1 cellular context compared by ENCODE assay signal in the genomic region with DNA sequence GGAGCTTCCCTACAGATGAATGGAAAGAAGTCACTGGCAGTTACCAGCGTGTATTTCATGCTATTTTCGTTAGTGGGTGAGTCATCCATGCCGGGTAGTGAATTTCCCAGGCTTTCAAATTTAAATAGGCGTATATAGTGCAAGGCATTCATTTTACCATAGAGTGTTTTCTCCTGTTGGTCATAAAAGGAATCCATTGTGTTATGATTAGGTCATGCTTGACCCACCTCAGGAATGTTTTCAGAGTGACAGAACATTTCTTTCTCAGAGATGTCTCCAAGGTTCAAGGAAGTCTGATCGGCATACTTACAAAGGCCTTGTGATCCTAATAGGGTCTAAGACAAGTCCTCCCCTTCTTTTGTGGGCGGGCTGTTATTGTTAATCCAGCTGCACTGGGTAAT.
TF ChIP-seq lines count a peak whose summit lies in the region.

No MANE protein-coding gene starts in this region.

TF ChIP-seq in SK-N-SH, 30 proteins besides CTCF, POLR2A, EP300 and RAD21 (continued from another document):
- TF ChIP-seq, protein P1, sequence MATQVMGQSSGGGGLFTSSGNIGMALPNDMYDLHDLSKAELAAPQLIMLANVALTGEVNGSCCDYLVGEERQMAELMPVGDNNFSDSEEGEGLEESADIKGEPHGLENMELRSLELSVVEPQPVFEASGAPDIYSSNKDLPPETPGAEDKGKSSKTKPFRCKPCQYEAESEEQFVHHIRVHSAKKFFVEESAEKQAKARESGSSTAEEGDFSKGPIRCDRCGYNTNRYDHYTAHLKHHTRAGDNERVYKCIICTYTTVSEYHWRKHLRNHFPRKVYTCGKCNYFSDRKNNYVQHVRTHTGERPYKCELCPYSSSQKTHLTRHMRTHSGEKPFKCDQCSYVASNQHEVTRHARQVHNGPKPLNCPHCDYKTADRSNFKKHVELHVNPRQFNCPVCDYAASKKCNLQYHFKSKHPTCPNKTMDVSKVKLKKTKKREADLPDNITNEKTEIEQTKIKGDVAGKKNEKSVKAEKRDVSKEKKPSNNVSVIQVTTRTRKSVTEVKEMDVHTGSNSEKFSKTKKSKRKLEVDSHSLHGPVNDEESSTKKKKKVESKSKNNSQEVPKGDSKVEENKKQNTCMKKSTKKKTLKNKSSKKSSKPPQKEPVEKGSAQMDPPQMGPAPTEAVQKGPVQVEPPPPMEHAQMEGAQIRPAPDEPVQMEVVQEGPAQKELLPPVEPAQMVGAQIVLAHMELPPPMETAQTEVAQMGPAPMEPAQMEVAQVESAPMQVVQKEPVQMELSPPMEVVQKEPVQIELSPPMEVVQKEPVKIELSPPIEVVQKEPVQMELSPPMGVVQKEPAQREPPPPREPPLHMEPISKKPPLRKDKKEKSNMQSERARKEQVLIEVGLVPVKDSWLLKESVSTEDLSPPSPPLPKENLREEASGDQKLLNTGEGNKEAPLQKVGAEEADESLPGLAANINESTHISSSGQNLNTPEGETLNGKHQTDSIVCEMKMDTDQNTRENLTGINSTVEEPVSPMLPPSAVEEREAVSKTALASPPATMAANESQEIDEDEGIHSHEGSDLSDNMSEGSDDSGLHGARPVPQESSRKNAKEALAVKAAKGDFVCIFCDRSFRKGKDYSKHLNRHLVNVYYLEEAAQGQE (IDR thresholded peaks at IDR 0.05; ENCODE audit: low read depth, low read length), result no peak
- TF ChIP-seq, protein P2, sequence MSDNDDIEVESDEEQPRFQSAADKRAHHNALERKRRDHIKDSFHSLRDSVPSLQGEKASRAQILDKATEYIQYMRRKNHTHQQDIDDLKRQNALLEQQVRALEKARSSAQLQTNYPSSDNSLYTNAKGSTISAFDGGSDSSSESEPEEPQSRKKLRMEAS (IDR thresholded peaks at IDR 0.05; ENCODE audit: low read depth), result no peak
- TF ChIP-seq MEF2A (IDR thresholded peaks at IDR 0.05; ENCODE audit: borderline replicate concordance, low read depth), result no peak
- no peak for TF ChIP-seq RFX5 (IDR thresholded peaks at IDR 0.05; ENCODE audit: low read length)
- no peak for TF ChIP-seq TAF1 (IDR thresholded peaks at IDR 0.05; ENCODE audit: borderline replicate concordance, low read depth, low read length)
